10 cellular contexts compared by ENCODE assay signal in the genomic region with DNA sequence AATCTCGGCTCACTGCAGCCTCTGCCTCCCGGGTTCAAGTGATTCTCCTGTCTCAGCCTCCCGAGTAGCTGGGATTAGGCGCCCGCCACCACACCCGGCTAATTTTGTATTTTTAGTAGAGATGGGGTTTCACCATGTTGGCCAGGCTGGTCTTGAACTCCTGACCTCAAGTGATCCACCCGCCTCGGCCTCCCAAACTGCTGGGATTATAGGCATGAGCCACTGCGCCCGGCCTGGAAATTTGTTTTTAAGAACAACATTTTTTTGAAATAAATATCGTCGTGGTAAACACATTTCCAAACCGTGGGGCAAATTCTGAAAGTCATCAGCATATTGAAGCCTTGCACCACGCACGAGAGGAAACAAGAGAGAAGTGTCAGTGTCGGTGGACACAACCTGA. TPM values are rescaled to one million over a fixed set of nuclear protein-coding genes. Genes with fewer than 3 reads are reported as not detected.
A peak's percentile ranks its signal among the peaks of the same experiment; 100 is the strongest.
DNase-seq lines count a peak whose midpoint lies in the region; ATAC-seq and TF ChIP-seq lines count a peak whose summit lies in the region.
"Not testable (repeated sequence)": the region's sequence is repeated elsewhere in the genome, so short reads cannot be mapped to it uniquely, and the experiment has no call there.
"Had no signal": no experiment of that assay in that cellular context is flagged by ENCODE, and none has a peak within 500 bp of the region (broad histone marks: within the 10 kb centered on the region; RNA-seq: fewer than 3 reads in every experiment).

No MANE protein-coding gene starts in this region.

- H3K9ac ChIP-seq in GM23248; colonic mucosa (ENCODE audit: low read depth in 2 of 2, low read length in 2 of 2); neuronal stem cell (ENCODE audit: low read depth, low read length, poor library complexity): not testable (repeated sequence)

- not testable (repeated sequence) for H3K18ac ChIP-seq in neuronal stem cell (ENCODE audit: low read length)

- intact Hi-C loops in colonic mucosa (cut with DNase I): not testable (repeated sequence)

- H3K9me2 ChIP-seq in GM23248 (ENCODE audit: insufficient read depth): not testable (repeated sequence)

- H3F3A ChIP-seq in GM23248 (ENCODE audit: insufficient read depth): peaks cover 31% of the 10 kb centered on the region; the same call in 1 of the 2 replicates

- in situ Hi-C loops in GM23248 (cut with MboI): not testable (repeated sequence)

- H3K4me2 ChIP-seq in GM23248 (ENCODE audit: unreplicated experiment); neuronal stem cell (ENCODE audit: insufficient read depth, low read length, poor library complexity, severe bottlenecking): not testable (repeated sequence)

- POLR2A ChIA-PET in RWPE1 (lab: Yijun Ruan, JAX; ENCODE audit: low non-redundant PET); activated naive CD8-positive, alpha-beta T cell treated with anti-CD3 and anti-CD28 coated beads, Interleukin-2, amount 10 ng/mL, durations not matched to agents 7 days and 5 days (lab: Charles Lee): not testable (repeated sequence)

- H3K14ac ChIP-seq in neuronal stem cell (ENCODE audit: low read length): not testable (repeated sequence)

- CTCF ChIA-PET in RWPE1 (lab: Yijun Ruan, JAX): interaction anchor here (0.5 to 2.1 kb wide), 6 partner anchors 18 to 234 kb away, joined by 3 to 18 read pairs (median 6); a partner anchor contains a TSS

- H2AK5ac ChIP-seq in neuronal stem cell (ENCODE audit: low read depth, low read length): not testable (repeated sequence)

- not testable (repeated sequence) for H2BK15ac ChIP-seq in neuronal stem cell (ENCODE audit: low read length)

- peak overlapping the region; percentile 64 for H3K27ac Mint-ChIP-seq in activated naive CD8-positive, alpha-beta T cell treated with anti-CD3 and anti-CD28 coated beads, Interleukin-2, amount 10 ng/mL, durations not matched to agents 7 days and 5 days
- H3K27ac Mint-ChIP-seq in stimulated activated naive CD8-positive, alpha-beta T cell treated with anti-CD3 and anti-CD28 coated beads, Interleukin-15, amount 100 ng/mL, for 72 hours: peak overlapping the region in 1 of 2 donors; percentile 80

- not testable (repeated sequence) for H3K27ac ChIP-seq in GM23248; colonic mucosa; right atrium auricular region; neuronal stem cell (replicated peaks; ENCODE audit: low read length)
- H3K27ac ChIP-seq in RWPE1: peak overlapping the region; percentile 15; the same call in 1 of the 2 replicates

- 73 to 74% methylated on average over 16 of the region's 16 CpGs for WGBS in GM23248 (ENCODE audit: low coverage in 1 of 2, low lambda C conversion rate in 2 of 2, missing lambda C conversion rate in 2 of 2), 2 experiments
- WGBS in neuronal stem cell (ENCODE audit: extremely low coverage in 2 of 2, insufficient read length in 2 of 2, insufficient replicate concordance in 1 of 2), 2 donors: no CpG with 5 or more reads among the region's 16 CpGs

- H3K4ac ChIP-seq in neuronal stem cell (ENCODE audit: low read length): not testable (repeated sequence)

- ATAC-seq in activated naive CD8-positive, alpha-beta T cell treated with anti-CD3 and anti-CD28 coated beads, Interleukin-2, amount 10 ng/mL, durations not matched to agents 7 days and 5 days (ENCODE audit: low read depth); stimulated activated naive CD8-positive, alpha-beta T cell treated with anti-CD3 and anti-CD28 coated beads, Interleukin-15, amount 100 ng/mL, for 72 hours: not testable (repeated sequence)

- not testable (repeated sequence) for H2BK120ac ChIP-seq in neuronal stem cell (ENCODE audit: low read depth, low read length)

- H2BK12ac ChIP-seq in neuronal stem cell (ENCODE audit: low read length): not testable (repeated sequence)

- H3K27me3 ChIP-seq in GM23248 (replicated peaks; ENCODE audit: insufficient read depth); colonic mucosa; right atrium auricular region; neuronal stem cell (ENCODE audit: control insufficient read depth in 3 of 3, insufficient read depth in 3 of 3, low read depth in 1 of 3, low read length in 3 of 3): not testable (repeated sequence)

- not testable (repeated sequence) for H4K8ac ChIP-seq in neuronal stem cell (ENCODE audit: low read depth, low read length)

- not testable (repeated sequence) for H3K9me3 ChIP-seq in GM23248 (ENCODE audit: low read depth); colonic mucosa; right atrium auricular region; neuronal stem cell (replicated peaks in 1 of 2; ENCODE audit: control insufficient read depth in 2 of 2, insufficient read depth in 1 of 2, low read depth in 1 of 2, low read length in 2 of 2)

- H2BK5ac ChIP-seq in neuronal stem cell (ENCODE audit: low read length): not testable (repeated sequence)

- not testable (repeated sequence) for H3K4me1 Mint-ChIP-seq in activated naive CD8-positive, alpha-beta T cell treated with anti-CD3 and anti-CD28 coated beads, Interleukin-2, amount 10 ng/mL, durations not matched to agents 7 days and 5 days; stimulated activated naive CD8-positive, alpha-beta T cell treated with anti-CD3 and anti-CD28 coated beads, Interleukin-15, amount 100 ng/mL, for 72 hours

- not testable (repeated sequence) for H3K27me3 Mint-ChIP-seq in activated naive CD8-positive, alpha-beta T cell treated with anti-CD3 and anti-CD28 coated beads, Interleukin-2, amount 10 ng/mL, durations not matched to agents 7 days and 5 days; stimulated activated naive CD8-positive, alpha-beta T cell treated with anti-CD3 and anti-CD28 coated beads, Interleukin-15, amount 100 ng/mL, for 72 hours

- not testable (repeated sequence) for H3K79me1 ChIP-seq in neuronal stem cell (ENCODE audit: low read depth, low read length)

- H3K4me3 Mint-ChIP-seq in activated naive CD8-positive, alpha-beta T cell treated with anti-CD3 and anti-CD28 coated beads, Interleukin-2, amount 10 ng/mL, durations not matched to agents 7 days and 5 days: not testable (repeated sequence)
- peak overlapping the region; percentile 6 to 10 for H3K4me3 Mint-ChIP-seq in stimulated activated naive CD8-positive, alpha-beta T cell treated with anti-CD3 and anti-CD28 coated beads, Interleukin-15, amount 100 ng/mL, for 72 hours

- not testable (repeated sequence) for H3K4me1 ChIP-seq in GM23248 (ENCODE audit: insufficient read depth); colonic mucosa; neuronal stem cell (ENCODE audit: control insufficient read depth in 2 of 2, insufficient read depth in 1 of 2, low read depth in 1 of 2, low read length in 2 of 2)
- H3K4me1 ChIP-seq in right atrium auricular region: peaks cover 0 to 28% of the 10 kb centered on the region in 2 donors

- H4K20me1 ChIP-seq in GM23248 (ENCODE audit: insufficient read depth): not testable (repeated sequence)

- H3K36me3 ChIP-seq in GM23248 (ENCODE audit: low read depth); colonic mucosa; right atrium auricular region; neuronal stem cell (replicated peaks in 1 of 2; ENCODE audit: control insufficient read depth in 2 of 2, insufficient read depth in 2 of 2, low read length in 2 of 2): not testable (repeated sequence)

- not testable (repeated sequence) for DNase-seq in GM23248; RWPE1 (ENCODE audit: low spot score); activated naive CD8-positive, alpha-beta T cell treated with anti-CD3 and anti-CD28 coated beads, Interleukin-2, amount 10 ng/mL, durations not matched to agents 7 days and 5 days; neuronal stem cell (ENCODE audit: low spot score); stimulated activated naive CD8-positive, alpha-beta T cell treated with anti-CD3 and anti-CD28 coated beads, Interleukin-15, amount 100 ng/mL, for 72 hours
- DNase-seq in colonic mucosa (peak; percentile 14), right atrium auricular region (ENCODE audit: low spot score) (peak; percentile 57)

- not testable (repeated sequence) for TF ChIP-seq CTCF in RWPE1 (conservative IDR thresholded peaks at IDR 0.05; ENCODE audit: low read depth); colonic mucosa (IDR thresholded peaks at IDR 0.05); right atrium auricular region (IDR thresholded peaks at IDR 0.05)

- not testable (repeated sequence) for H3K36me3 Mint-ChIP-seq in activated naive CD8-positive, alpha-beta T cell treated with anti-CD3 and anti-CD28 coated beads, Interleukin-2, amount 10 ng/mL, durations not matched to agents 7 days and 5 days

- H3K4me3 ChIP-seq in GM23248; colonic mucosa; right atrium auricular region; neuronal stem cell (ENCODE audit: low read length in 2 of 2): not testable (repeated sequence)

- H2AFZ ChIP-seq in GM23248: peak overlapping the region; percentile 75; the same call in 1 of the 2 replicates
- H2AFZ ChIP-seq in neuronal stem cell (ENCODE audit: low read length): peak overlapping the region; percentile 95

- H3K79me2 ChIP-seq in GM23248 (ENCODE audit: insufficient read depth): not testable (repeated sequence)

- H4K91ac ChIP-seq in neuronal stem cell (ENCODE audit: low read depth, low read length, poor library complexity): not testable (repeated sequence)

- H3K9me3 Mint-ChIP-seq in activated naive CD8-positive, alpha-beta T cell treated with anti-CD3 and anti-CD28 coated beads, Interleukin-2, amount 10 ng/mL, durations not matched to agents 7 days and 5 days; stimulated activated naive CD8-positive, alpha-beta T cell treated with anti-CD3 and anti-CD28 coated beads, Interleukin-15, amount 100 ng/mL, for 72 hours: not testable (repeated sequence)

- H3K23ac ChIP-seq in neuronal stem cell (ENCODE audit: low read depth, low read length, poor library complexity): not testable (repeated sequence)

RNA-seq across cellular contexts. Expression of a gene that starts 17.3 kb away (rescaled TPM):
- 4.5 and 7.3 TPM in 2 replicates for total RNA-seq in GM23248 (2014; rRNA removed; shearing (Covaris generic))
- polyA plus RNA-seq in GM23248 (2016; fragmentation: Nextera tagmentation; extraction: Ambion mirVana): 1.2 and 1.5 TPM in 2 replicates
- not detected for total RNA-seq in activated naive CD8-positive, alpha-beta T cell treated with anti-CD3 and anti-CD28 coated beads, Interleukin-2, amount 10 ng/mL, durations not matched to agents 7 days and 5 days
- total RNA-seq in colonic mucosa (1 to 10 TPM; 3.4 to 7.4 TPM), right atrium auricular region (10 to 100 TPM; 57.0 to 81.3 TPM)
- polyA plus RNA-seq in neuronal stem cell (2013, experiment 1 of 2): 0.52 TPM
- 0.40 TPM for polyA plus RNA-seq in neuronal stem cell (2013, experiment 2 of 2)

RNA-seq across cellular contexts. Expression of a gene that starts 18.3 kb away (rescaled TPM):
- 1.2 and 1.8 TPM in 2 replicates for total RNA-seq in GM23248 (2014; rRNA removed; shearing (Covaris generic))
- polyA plus RNA-seq in GM23248 (2016; fragmentation: Nextera tagmentation; extraction: Ambion mirVana): 2.8 and 3.1 TPM in 2 replicates
- not detected for total RNA-seq in activated naive CD8-positive, alpha-beta T cell treated with anti-CD3 and anti-CD28 coated beads, Interleukin-2, amount 10 ng/mL, durations not matched to agents 7 days and 5 days
- total RNA-seq in colonic mucosa: 1 to 10 TPM; 2.6 to 6.6 TPM
- total RNA-seq in right atrium auricular region: 10 to 100 TPM; 20.9 to 33.8 TPM
- 0.21 TPM for polyA plus RNA-seq in neuronal stem cell (2013, experiment 1 of 2)
- 0.29 TPM for polyA plus RNA-seq in neuronal stem cell (2013, experiment 2 of 2)
- total RNA-seq: CD8-positive, alpha-beta T cell had no signal
- polyA plus RNA-seq: CD14-positive monocyte had no signal

RNA-seq across cellular contexts. Expression of a gene that starts 28.2 kb away (rescaled TPM):
- 17.6 and 34.1 TPM in 2 replicates for total RNA-seq in GM23248 (2014; rRNA removed; shearing (Covaris generic))
- 175 and 184 TPM in 2 replicates for polyA plus RNA-seq in GM23248 (2016; fragmentation: Nextera tagmentation; extraction: Ambion mirVana)
- not detected for total RNA-seq in activated naive CD8-positive, alpha-beta T cell treated with anti-CD3 and anti-CD28 coated beads, Interleukin-2, amount 10 ng/mL, durations not matched to agents 7 days and 5 days
- 10 to 100 TPM; 41.5 to 91.2 TPM for total RNA-seq in colonic mucosa
- 100 to 1,000 TPM in 1 of 2 donors, 10 to 100 TPM in 1; 67.8 to 195 TPM for total RNA-seq in right atrium auricular region
- 0.18 TPM for polyA plus RNA-seq in neuronal stem cell (2013, experiment 1 of 2)
- 0.29 TPM for polyA plus RNA-seq in neuronal stem cell (2013, experiment 2 of 2)
- total RNA-seq: CD8-positive, alpha-beta T cell; H9 had no signal
- polyA plus RNA-seq: CD14-positive monocyte had no signal

Comparison
In these comparisons a context has a peak if more than half of its experiments do, and no peak if none do; other contexts are left out.
1. RNA of a gene that starts 28.2 kb away (total RNA-seq): 67.8 to 195 TPM in right atrium auricular region, 41.5 to 91.2 TPM in colonic mucosa and 17.6 to 34.1 TPM in GM23248; not detected in activated naive CD8-positive, alpha-beta T cell treated with anti-CD3 and anti-CD28 coated beads, Interleukin-2, amount 10 ng/mL, durations not matched to agents 7 days and 5 days; every median in the first group is over 10 times any median in the second.